1 cellular context compared by ENCODE assay signal in the genomic region with DNA sequence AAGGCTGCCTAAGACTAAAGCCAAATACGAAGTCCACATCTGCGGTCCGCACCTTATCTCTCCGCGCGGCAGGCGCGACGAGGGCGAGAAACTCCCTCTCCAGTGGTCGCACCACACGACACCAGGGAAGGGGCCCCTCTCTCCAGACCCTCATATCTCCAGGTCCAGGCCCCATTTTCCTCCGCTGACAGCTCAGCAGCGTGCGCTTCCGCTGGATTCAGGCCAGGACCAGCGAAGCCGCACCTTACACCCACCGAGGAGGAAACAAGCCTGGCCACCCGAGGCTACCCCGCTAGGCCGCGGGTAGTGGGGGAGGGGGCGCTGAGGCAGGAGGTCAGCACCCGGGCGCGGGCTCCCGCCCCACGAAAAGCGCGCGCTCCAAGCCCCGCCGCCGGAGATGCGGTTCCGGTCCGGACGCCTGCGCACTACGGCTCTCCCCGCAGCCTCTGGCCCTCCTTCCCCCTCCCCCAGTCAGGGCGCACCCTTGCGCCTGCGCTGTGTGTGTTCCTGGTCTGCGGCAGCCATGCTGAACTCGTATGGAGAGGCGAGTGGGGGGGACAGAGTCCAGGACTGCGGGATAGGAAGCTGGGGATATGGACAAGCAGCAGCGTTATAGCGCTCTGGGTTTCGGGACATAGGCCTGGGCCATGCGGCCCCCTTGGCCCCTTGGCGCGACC.
TF ChIP-seq lines count a peak whose summit lies in the region.

A gene (plus strand): TSS at position 502 of the 677 bp plus-strand sequence. CDS start 4,305 bp downstream, outside the sequence.

TF ChIP-seq in K562, 482 proteins besides CTCF, POLR2A, EP300 and RAD21 (continued from another document and continues in another):
- TF ChIP-seq, protein P1, sequence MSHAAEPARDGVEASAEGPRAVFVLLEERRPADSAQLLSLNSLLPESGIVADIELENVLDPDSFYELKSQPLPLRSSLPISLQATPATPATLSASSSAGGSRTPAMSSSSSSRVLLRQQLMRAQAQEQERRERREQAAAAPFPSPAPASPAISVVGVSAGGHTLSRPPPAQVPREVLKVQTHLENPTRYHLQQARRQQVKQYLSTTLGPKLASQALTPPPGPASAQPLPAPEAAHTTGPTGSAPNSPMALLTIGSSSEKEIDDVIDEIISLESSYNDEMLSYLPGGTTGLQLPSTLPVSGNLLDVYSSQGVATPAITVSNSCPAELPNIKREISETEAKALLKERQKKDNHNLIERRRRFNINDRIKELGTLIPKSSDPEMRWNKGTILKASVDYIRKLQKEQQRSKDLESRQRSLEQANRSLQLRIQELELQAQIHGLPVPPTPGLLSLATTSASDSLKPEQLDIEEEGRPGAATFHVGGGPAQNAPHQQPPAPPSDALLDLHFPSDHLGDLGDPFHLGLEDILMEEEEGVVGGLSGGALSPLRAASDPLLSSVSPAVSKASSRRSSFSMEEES (CRISPR knock-in tag; IDR thresholded peaks at IDR 0.05) = no peak
- TF ChIP-seq TAF9B (IDR thresholded peaks at IDR 0.05; ENCODE audit: partially characterized antibody) (no peak), KAT7 (CRISPR knock-in tag; IDR thresholded peaks at IDR 0.05; ENCODE audit: borderline replicate concordance) (peak; percentile 90; the same call in 1 of the 2 replicates), HNRNPH1 (optimal IDR thresholded peaks at IDR 0.05; ENCODE audit: low read depth, low read length) (no peak), RBBP5 (IDR thresholded peaks at IDR 0.05; ENCODE audit: borderline replicate concordance, insufficient read depth, low read length, poor library complexity, severe bottlenecking) (peak; percentile 94), ETS2 (tag; IDR thresholded peaks at IDR 0.05; ENCODE audit: borderline replicate concordance, poor library complexity, severe bottlenecking) (no peak), MEF2A (IDR thresholded peaks at IDR 0.05; ENCODE audit: control insufficient read depth, low read depth, low read length) (no peak), ZFPM2 (CRISPR knock-in tag; IDR thresholded peaks at IDR 0.05) (peak; percentile 66; the same call in 1 of the 2 replicates), CEBPG (CRISPR knock-in tag; IDR thresholded peaks at IDR 0.05) (no peak), CEBPG (tag; conservative IDR thresholded peaks at IDR 0.05 in 1 of 2, IDR thresholded peaks at IDR 0.05 in 1 of 2) (no peak), BACH1 (tag; IDR thresholded peaks at IDR 0.05) (no peak), ZEB2 (IDR thresholded peaks at IDR 0.05) (peak; percentile 9; the same call in 1 of the 2 replicates), EHMT2 (IDR thresholded peaks at IDR 0.05) (no peak), ZNF76 (CRISPR knock-in tag; IDR thresholded peaks at IDR 0.05; ENCODE audit: borderline replicate concordance) (0 out of 2 replicates have a peak, but pooled peaks have one; percentile 48), HDAC8 (tag; IDR thresholded peaks at IDR 0.05) (peak; percentile 86; the same call in 1 of the 2 replicates), ZNF121 (CRISPR knock-in tag; conservative IDR thresholded peaks at IDR 0.05) (0 out of 2 replicates have a peak, but pooled peaks have one; percentile 7), KLF1 (tag; IDR thresholded peaks at IDR 0.05) (peak; percentile 78), NRF1 (conservative IDR thresholded peaks at IDR 0.05 in 1 of 2, IDR thresholded peaks at IDR 0.05 in 1 of 2) (peak; percentile 100), YY1 (IDR thresholded peaks at IDR 0.05; ENCODE audit: borderline replicate concordance in 1 of 3, control insufficient read depth in 1 of 3, extremely low read depth in 1 of 3, insufficient read depth in 3 of 3, insufficient read length in 1 of 3, insufficient replicate concordance in 2 of 3, low read depth in 1 of 3, low read length in 2 of 3) (peak; percentile 74 to 92 (median 87)), MTF1 (CRISPR knock-in tag; IDR thresholded peaks at IDR 0.05; ENCODE audit: borderline replicate concordance) (no peak), CBX2 (IDR thresholded peaks at IDR 0.05; ENCODE audit: insufficient read depth, low read length, poor library complexity, severe bottlenecking) (no peak), EZH2 (IDR thresholded peaks at IDR 0.05; ENCODE audit: borderline replicate concordance, low read depth, low read length) (no peak), SMAD1 (IDR thresholded peaks at IDR 0.05; ENCODE audit: low read depth, low read length, partially characterized antibody) (peak; percentile 72), KLF10 (CRISPR knock-in tag; IDR thresholded peaks at IDR 0.05) (no peak), TBP (optimal IDR thresholded peaks at IDR 0.05; ENCODE audit: low read depth, low read length) (no peak), KDM2B (CRISPR knock-in tag; IDR thresholded peaks at IDR 0.05) (0 out of 2 replicates have a peak, but pooled peaks have one; percentile 86), ZNF561 (CRISPR knock-in tag; conservative IDR thresholded peaks at IDR 0.05) (no peak), MYBL2 (IDR thresholded peaks at IDR 0.05; ENCODE audit: low read depth) (no peak), MYBL2 (CRISPR knock-in tag; IDR thresholded peaks at IDR 0.05; ENCODE audit: borderline replicate concordance) (no peak), GTF2A2 (tag; IDR thresholded peaks at IDR 0.05) (peak; percentile 56; the same call in 1 of the 2 replicates), TOE1 (IDR thresholded peaks at IDR 0.05; ENCODE audit: borderline replicate concordance) (peak; percentile 7; the same call in 1 of the 2 replicates), TOE1 (CRISPR knock-in tag; IDR thresholded peaks at IDR 0.05; ENCODE audit: borderline replicate concordance, low read depth) (no peak), CBX8 (IDR thresholded peaks at IDR 0.05; ENCODE audit: borderline replicate concordance, extremely low read depth, low read depth, low read length, poor library complexity, severe bottlenecking) (no peak), PTRF (tag; IDR thresholded peaks at IDR 0.05) (no peak), SMARCA5 (IDR thresholded peaks at IDR 0.05) (no peak), STAT5A (IDR thresholded peaks at IDR 0.05; ENCODE audit: borderline replicate concordance, low read length) (no peak), ZFX (CRISPR knock-in tag; IDR thresholded peaks at IDR 0.05) (peak; percentile 100)
- TF ChIP-seq, protein P2, sequence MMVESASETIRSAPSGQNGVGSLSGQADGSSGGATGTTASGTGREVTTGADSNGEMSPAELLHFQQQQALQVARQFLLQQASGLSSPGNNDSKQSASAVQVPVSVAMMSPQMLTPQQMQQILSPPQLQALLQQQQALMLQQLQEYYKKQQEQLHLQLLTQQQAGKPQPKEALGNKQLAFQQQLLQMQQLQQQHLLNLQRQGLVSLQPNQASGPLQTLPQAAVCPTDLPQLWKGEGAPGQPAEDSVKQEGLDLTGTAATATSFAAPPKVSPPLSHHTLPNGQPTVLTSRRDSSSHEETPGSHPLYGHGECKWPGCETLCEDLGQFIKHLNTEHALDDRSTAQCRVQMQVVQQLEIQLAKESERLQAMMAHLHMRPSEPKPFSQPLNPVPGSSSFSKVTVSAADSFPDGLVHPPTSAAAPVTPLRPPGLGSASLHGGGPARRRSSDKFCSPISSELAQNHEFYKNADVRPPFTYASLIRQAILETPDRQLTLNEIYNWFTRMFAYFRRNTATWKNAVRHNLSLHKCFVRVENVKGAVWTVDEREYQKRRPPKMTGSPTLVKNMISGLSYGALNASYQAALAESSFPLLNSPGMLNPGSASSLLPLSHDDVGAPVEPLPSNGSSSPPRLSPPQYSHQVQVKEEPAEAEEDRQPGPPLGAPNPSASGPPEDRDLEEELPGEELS (CRISPR knock-in tag; IDR thresholded peaks at IDR 0.05; ENCODE audit: borderline replicate concordance) = peak; percentile 95; the same call in 1 of the 2 replicates
- TF ChIP-seq, protein P3, sequence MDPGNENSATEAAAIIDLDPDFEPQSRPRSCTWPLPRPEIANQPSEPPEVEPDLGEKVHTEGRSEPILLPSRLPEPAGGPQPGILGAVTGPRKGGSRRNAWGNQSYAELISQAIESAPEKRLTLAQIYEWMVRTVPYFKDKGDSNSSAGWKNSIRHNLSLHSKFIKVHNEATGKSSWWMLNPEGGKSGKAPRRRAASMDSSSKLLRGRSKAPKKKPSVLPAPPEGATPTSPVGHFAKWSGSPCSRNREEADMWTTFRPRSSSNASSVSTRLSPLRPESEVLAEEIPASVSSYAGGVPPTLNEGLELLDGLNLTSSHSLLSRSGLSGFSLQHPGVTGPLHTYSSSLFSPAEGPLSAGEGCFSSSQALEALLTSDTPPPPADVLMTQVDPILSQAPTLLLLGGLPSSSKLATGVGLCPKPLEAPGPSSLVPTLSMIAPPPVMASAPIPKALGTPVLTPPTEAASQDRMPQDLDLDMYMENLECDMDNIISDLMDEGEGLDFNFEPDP (CRISPR knock-in tag; IDR thresholded peaks at IDR 0.05) = no peak
- TF ChIP-seq, protein P4, sequence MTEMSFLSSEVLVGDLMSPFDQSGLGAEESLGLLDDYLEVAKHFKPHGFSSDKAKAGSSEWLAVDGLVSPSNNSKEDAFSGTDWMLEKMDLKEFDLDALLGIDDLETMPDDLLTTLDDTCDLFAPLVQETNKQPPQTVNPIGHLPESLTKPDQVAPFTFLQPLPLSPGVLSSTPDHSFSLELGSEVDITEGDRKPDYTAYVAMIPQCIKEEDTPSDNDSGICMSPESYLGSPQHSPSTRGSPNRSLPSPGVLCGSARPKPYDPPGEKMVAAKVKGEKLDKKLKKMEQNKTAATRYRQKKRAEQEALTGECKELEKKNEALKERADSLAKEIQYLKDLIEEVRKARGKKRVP (CRISPR knock-in tag; IDR thresholded peaks at IDR 0.05) = no peak
- TF ChIP-seq, protein P5, sequence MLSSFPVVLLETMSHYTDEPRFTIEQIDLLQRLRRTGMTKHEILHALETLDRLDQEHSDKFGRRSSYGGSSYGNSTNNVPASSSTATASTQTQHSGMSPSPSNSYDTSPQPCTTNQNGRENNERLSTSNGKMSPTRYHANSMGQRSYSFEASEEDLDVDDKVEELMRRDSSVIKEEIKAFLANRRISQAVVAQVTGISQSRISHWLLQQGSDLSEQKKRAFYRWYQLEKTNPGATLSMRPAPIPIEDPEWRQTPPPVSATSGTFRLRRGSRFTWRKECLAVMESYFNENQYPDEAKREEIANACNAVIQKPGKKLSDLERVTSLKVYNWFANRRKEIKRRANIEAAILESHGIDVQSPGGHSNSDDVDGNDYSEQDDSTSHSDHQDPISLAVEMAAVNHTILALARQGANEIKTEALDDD (IDR thresholded peaks at IDR 0.05) = no peak
- TF ChIP-seq, protein P6, sequence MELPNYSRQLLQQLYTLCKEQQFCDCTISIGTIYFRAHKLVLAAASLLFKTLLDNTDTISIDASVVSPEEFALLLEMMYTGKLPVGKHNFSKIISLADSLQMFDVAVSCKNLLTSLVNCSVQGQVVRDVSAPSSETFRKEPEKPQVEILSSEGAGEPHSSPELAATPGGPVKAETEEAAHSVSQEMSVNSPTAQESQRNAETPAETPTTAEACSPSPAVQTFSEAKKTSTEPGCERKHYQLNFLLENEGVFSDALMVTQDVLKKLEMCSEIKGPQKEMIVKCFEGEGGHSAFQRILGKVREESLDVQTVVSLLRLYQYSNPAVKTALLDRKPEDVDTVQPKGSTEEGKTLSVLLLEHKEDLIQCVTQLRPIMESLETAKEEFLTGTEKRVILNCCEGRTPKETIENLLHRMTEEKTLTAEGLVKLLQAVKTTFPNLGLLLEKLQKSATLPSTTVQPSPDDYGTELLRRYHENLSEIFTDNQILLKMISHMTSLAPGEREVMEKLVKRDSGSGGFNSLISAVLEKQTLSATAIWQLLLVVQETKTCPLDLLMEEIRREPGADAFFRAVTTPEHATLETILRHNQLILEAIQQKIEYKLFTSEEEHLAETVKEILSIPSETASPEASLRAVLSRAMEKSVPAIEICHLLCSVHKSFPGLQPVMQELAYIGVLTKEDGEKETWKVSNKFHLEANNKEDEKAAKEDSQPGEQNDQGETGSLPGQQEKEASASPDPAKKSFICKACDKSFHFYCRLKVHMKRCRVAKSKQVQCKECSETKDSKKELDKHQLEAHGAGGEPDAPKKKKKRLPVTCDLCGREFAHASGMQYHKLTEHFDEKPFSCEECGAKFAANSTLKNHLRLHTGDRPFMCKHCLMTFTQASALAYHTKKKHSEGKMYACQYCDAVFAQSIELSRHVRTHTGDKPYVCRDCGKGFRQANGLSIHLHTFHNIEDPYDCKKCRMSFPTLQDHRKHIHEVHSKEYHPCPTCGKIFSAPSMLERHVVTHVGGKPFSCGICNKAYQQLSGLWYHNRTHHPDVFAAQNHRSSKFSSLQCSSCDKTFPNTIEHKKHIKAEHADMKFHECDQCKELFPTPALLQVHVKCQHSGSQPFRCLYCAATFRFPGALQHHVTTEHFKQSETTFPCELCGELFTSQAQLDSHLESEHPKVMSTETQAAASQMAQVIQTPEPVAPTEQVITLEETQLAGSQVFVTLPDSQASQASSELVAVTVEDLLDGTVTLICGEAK (IDR thresholded peaks at IDR 0.05) = peak; percentile 63; the same call in 1 of the 2 replicates
- TF ChIP-seq, protein P6 (CRISPR knock-in tag; IDR thresholded peaks at IDR 0.05) = no peak
- TF ChIP-seq, protein P7, sequence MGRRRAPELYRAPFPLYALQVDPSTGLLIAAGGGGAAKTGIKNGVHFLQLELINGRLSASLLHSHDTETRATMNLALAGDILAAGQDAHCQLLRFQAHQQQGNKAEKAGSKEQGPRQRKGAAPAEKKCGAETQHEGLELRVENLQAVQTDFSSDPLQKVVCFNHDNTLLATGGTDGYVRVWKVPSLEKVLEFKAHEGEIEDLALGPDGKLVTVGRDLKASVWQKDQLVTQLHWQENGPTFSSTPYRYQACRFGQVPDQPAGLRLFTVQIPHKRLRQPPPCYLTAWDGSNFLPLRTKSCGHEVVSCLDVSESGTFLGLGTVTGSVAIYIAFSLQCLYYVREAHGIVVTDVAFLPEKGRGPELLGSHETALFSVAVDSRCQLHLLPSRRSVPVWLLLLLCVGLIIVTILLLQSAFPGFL (CRISPR knock-in tag; IDR thresholded peaks at IDR 0.05) = no peak
